Comparison of ENCODE assay signal across 9 cellular contexts in genomic region chr19:47036233-47036651, GRCh38. TPM values are rescaled to one million over a fixed set of nuclear protein-coding genes. Genes with fewer than 3 reads are reported as not detected.
DNase-seq lines count a peak whose midpoint lies in the region; ATAC-seq, FAIRE-seq and TF ChIP-seq lines count a peak whose summit lies in the region.
"Had no signal": no experiment of that assay in that cellular context is flagged by ENCODE, and none has a peak within 500 bp of the region (broad histone marks: within the 10 kb centered on the region; RNA-seq: fewer than 3 reads in every experiment).

No MANE protein-coding gene starts in this region.

- H3K27ac ChIP-seq in pancreas, result peak overlapping the region in 3 of 4 donors; percentile 8 to 44 (median 18)

- peak; percentile 15 for ATAC-seq in HG03064 (IDR thresholded peaks at IDR 0.05; ENCODE audit: low read depth, unreplicated experiment)
- peak; percentile 58 for ATAC-seq in SK-N-SH treated with all-trans-retinoic acid at 6 μM for 48 hours
- ATAC-seq in esophagus mucosa, result peak; percentile 23
- peak; percentile 41 to 72 (median 62) for ATAC-seq in pancreas
- no peak for ATAC-seq in HG03039 (IDR thresholded peaks at IDR 0.05; ENCODE audit: unreplicated experiment)

- no peaks in the 10 kb centered on the region for H3K36me3 ChIP-seq in pancreas

- H3K4me3 ChIP-seq in AG10803 (ENCODE audit: low read length) (peak overlapping the region; percentile 61), pancreas (peak overlapping the region; percentile 7 to 53 (median 27)), lower leg skin (ENCODE audit: low read depth, poor library complexity, severe bottlenecking) (no peak overlapping the region)

- peaks cover 0 to 7% (median 7%) of the 10 kb centered on the region in 3 donors for H3K4me1 ChIP-seq in pancreas

- FAIRE-seq in pancreas (lab: Jason Lieb, UNC), result no peak
- FAIRE-seq: islet of Langerhans had no signal

- no peaks in the 10 kb centered on the region for H3K9me3 ChIP-seq in pancreas

- intact Hi-C loops in pancreas (cut with DNase I), result no loop called here
- intact Hi-C loops in lower leg skin (cut with DNase I; ENCODE audit: low total_unique reads), result no loop called here

- no peaks in the 10 kb centered on the region for H3K27me3 ChIP-seq in pancreas

- TF ChIP-seq CTCF in AG10803 (conservative IDR thresholded peaks at IDR 0.05; ENCODE audit: low read length), result no peak
- TF ChIP-seq CTCF in pancreas (IDR thresholded peaks at IDR 0.05), result no peak
- no peak for TF ChIP-seq CTCF in lower leg skin (IDR thresholded peaks at IDR 0.05)

- 8 to 11% methylated on average over 18 of the region's 18 CpGs for WGBS in pancreas, 2 donors
- WGBS in lower leg skin, 2 donors, result 10 to 12% methylated on average over 18 of the region's 18 CpGs

- DNase-seq in AG10803 (ENCODE audit: low read depth), result peak; percentile 16
- DNase-seq in pancreas, result peak in 3 of 6 donors; percentile 42 to 66 (median 52)
- DNase-seq in epidermal melanocyte (ENCODE audit: insufficient read length, low spot score), result no peak
- DNase-seq in lower leg skin (ENCODE audit: low spot score in 2 of 2), result no peak

- no peak for TF ChIP-seq POLR2A in lower leg skin (IDR thresholded peaks at IDR 0.05)

TF ChIP-seq in SK-N-SH treated with all-trans-retinoic acid at 6 μM for 48 hours, 23 proteins besides CTCF, POLR2A, EP300 and RAD21:
- TF ChIP-seq POU6F1 (CRISPR knock-in tag; IDR thresholded peaks at IDR 0.05; ENCODE audit: borderline replicate concordance, low read depth) (no peak), RARB (CRISPR knock-in tag; IDR thresholded peaks at IDR 0.05) (no peak), TOX (CRISPR knock-in tag; IDR thresholded peaks at IDR 0.05; ENCODE audit: borderline replicate concordance) (no peak)
TF ChIP-seq in SK-N-SH treated with all-trans-retinoic acid at 6 μM for 48 hours: peak in this region for 0.

RNA-seq across cellular contexts. Expression of gene TMEM160, which starts 12.2 kb away (rescaled TPM):
- total RNA-seq in esophagus mucosa, result 34.5 TPM
- total RNA-seq in pancreas, result 10 to 100 TPM; 11.9 to 17.8 (median 13.6) TPM
- polyA plus RNA-seq in pancreas, result 1 to 10 TPM; 3.4 to 6.0 TPM
- total RNA-seq in lower leg skin, result 10 to 100 TPM; 54.1 to 64.8 (median 56.0) TPM

RNA-seq across cellular contexts. Expression of gene NPAS1, which starts 16.6 kb away (rescaled TPM):
- 0.52 TPM for total RNA-seq in esophagus mucosa
- total RNA-seq in pancreas, result under 1 TPM; 0.12 to 0.42 (median 0.23) TPM
- polyA plus RNA-seq in pancreas, result under 1 TPM; 0.46 to 0.49 TPM
- total RNA-seq in lower leg skin, result 10 to 100 TPM in 3 of 4 donors, 1 to 10 TPM in 1; 5.7 to 24.3 (median 12.6) TPM
